Comparison of ENCODE assay signal across 21 cellular contexts in genomic region chr5:96329886-96330531, GRCh38.
DNase-seq lines count a peak whose midpoint lies in the region; ATAC-seq and TF ChIP-seq lines count a peak whose summit lies in the region.
"Had no signal": no experiment of that assay in that cellular context is flagged by ENCODE, and none has a peak within 500 bp of the region (broad histone marks: within the 10 kb centered on the region; RNA-seq: fewer than 3 reads in every experiment).

No MANE protein-coding gene starts in this region.

- no peaks in the 10 kb centered on the region for H3K79me2 ChIP-seq in mammary epithelial cell (ENCODE audit: insufficient read depth, low read length)

- no peaks in the 10 kb centered on the region for H3K36me3 ChIP-seq in mammary epithelial cell (ENCODE audit: insufficient read depth, low read length)
- H3K36me3 ChIP-seq in gastrocnemius medialis = no peaks in the 10 kb centered on the region
- H3K36me3 ChIP-seq: cardiac muscle cell, esophagus squamous epithelium, heart left ventricle, lower lobe of right lung, MG63 had no signal

- no peak overlapping the region for H2AFZ ChIP-seq in mammary epithelial cell (ENCODE audit: low read depth, low read length)

- H3K4me1 Mint-ChIP-seq in activated T-cell treated with anti-CD3 and anti-CD28 coated beads, Interleukin-2, amount 50 U/mL, for 4 hours (ENCODE audit: low read depth) = peaks cover 1% of the 10 kb centered on the region
- H3K4me1 Mint-ChIP-seq in stimulated activated naive CD8-positive, alpha-beta T cell treated with anti-CD3 and anti-CD28 coated beads, Interleukin-15, Interleukin-2, amounts not matched to agents 100 ng/mL and 50 ng/mL, for 24 hours (ENCODE audit: low read depth) = peaks cover 16% of the 10 kb centered on the region
- H3K4me1 Mint-ChIP-seq: activated naive CD8-positive, alpha-beta T cell treated with anti-CD3 and anti-CD28 coated beads, Interleukin-2, amount 10 ng/mL, durations not matched to agents 7 days and 5 days; CD4-positive, CD25-positive, alpha-beta regulatory T cell; immature natural killer cell had no signal

- no peak overlapping the region for H3K4me3 Mint-ChIP-seq in activated T-cell treated with anti-CD3 and anti-CD28 coated beads, Interleukin-2, amount 50 U/mL, for 4 hours
- no peak overlapping the region for H3K4me3 Mint-ChIP-seq in stimulated activated naive CD8-positive, alpha-beta T cell treated with anti-CD3 and anti-CD28 coated beads, Interleukin-15, Interleukin-2, amounts not matched to agents 100 ng/mL and 50 ng/mL, for 24 hours
- H3K4me3 Mint-ChIP-seq: activated naive CD8-positive, alpha-beta T cell treated with anti-CD3 and anti-CD28 coated beads, Interleukin-2, amount 10 ng/mL, durations not matched to agents 7 days and 5 days; CD4-positive, CD25-positive, alpha-beta regulatory T cell; immature natural killer cell had no signal

- H3K36me3 Mint-ChIP-seq in activated T-cell treated with anti-CD3 and anti-CD28 coated beads, Interleukin-2, amount 50 U/mL, for 4 hours (ENCODE audit: insufficient read depth) = no peaks in the 10 kb centered on the region
- H3K36me3 Mint-ChIP-seq in stimulated activated naive CD8-positive, alpha-beta T cell treated with anti-CD3 and anti-CD28 coated beads, Interleukin-15, Interleukin-2, amounts not matched to agents 100 ng/mL and 50 ng/mL, for 24 hours (ENCODE audit: low read depth) = no peaks in the 10 kb centered on the region
- H3K36me3 Mint-ChIP-seq: activated naive CD8-positive, alpha-beta T cell treated with anti-CD3 and anti-CD28 coated beads, Interleukin-2, amount 10 ng/mL, durations not matched to agents 7 days and 5 days; CD4-positive, CD25-positive, alpha-beta regulatory T cell; immature natural killer cell had no signal

- ATAC-seq in activated T-cell treated with anti-CD3 and anti-CD28 coated beads, Interleukin-2, amount 50 U/mL, for 4 hours = peak; percentile 43 to 58
- no peak for ATAC-seq in gastrocnemius medialis
- ATAC-seq: heart left ventricle, lower lobe of right lung, psoas muscle had no signal

- no peak for TF ChIP-seq POLR2A in gastrocnemius medialis (IDR thresholded peaks at IDR 0.05)

- H3K4me2 ChIP-seq in mammary epithelial cell (ENCODE audit: insufficient read depth, low read depth, low read length) = no peak overlapping the region
- H3K4me2 ChIP-seq: smooth muscle cell had no signal

- peaks cover 17% of the 10 kb centered on the region for H3K27me3 Mint-ChIP-seq in activated T-cell treated with anti-CD3 and anti-CD28 coated beads, Interleukin-2, amount 50 U/mL, for 4 hours (ENCODE audit: low read depth)
- peaks cover 19% of the 10 kb centered on the region for H3K27me3 Mint-ChIP-seq in stimulated activated naive CD8-positive, alpha-beta T cell treated with anti-CD3 and anti-CD28 coated beads, Interleukin-15, Interleukin-2, amounts not matched to agents 100 ng/mL and 50 ng/mL, for 24 hours

- no peaks in the 10 kb centered on the region for H4K20me1 ChIP-seq in mammary epithelial cell (ENCODE audit: insufficient read depth, low read length)

- intact Hi-C loops in mammary epithelial cell (cut with micrococcal nuclease) (loop anchor here (10.0 kb wide), 1 partner anchor 685 kb away; the partner anchor contains the start of gene RFESD), gastrocnemius medialis (cut with DNase I; ENCODE audit: low total_unique reads) (loop anchor here (5.0 kb wide), 1 partner anchor 353 kb away; no protein-coding TSS in a partner anchor)

- peak overlapping the region; percentile 7 for H3K27ac Mint-ChIP-seq in stimulated activated naive CD8-positive, alpha-beta T cell treated with anti-CD3 and anti-CD28 coated beads, Interleukin-15, Interleukin-2, amounts not matched to agents 100 ng/mL and 50 ng/mL, for 24 hours
- H3K27ac Mint-ChIP-seq: activated naive CD8-positive, alpha-beta T cell treated with anti-CD3 and anti-CD28 coated beads, Interleukin-2, amount 10 ng/mL, durations not matched to agents 7 days and 5 days; CD4-positive, CD25-positive, alpha-beta regulatory T cell; immature natural killer cell had no signal

- peaks cover 26% of the 10 kb centered on the region for H3K4me1 ChIP-seq in mammary epithelial cell (ENCODE audit: insufficient read depth, low read length)
- H3K4me1 ChIP-seq in gastrocnemius medialis = no peaks in the 10 kb centered on the region
- H3K4me1 ChIP-seq: lower lobe of right lung, psoas muscle had no signal

- H3K9me3 ChIP-seq in mammary epithelial cell (replicated peaks; ENCODE audit: insufficient read depth, low read length) (no peaks in the 10 kb centered on the region), gastrocnemius medialis (no peaks in the 10 kb centered on the region)
- H3K9me3 ChIP-seq: esophagus squamous epithelium, heart left ventricle, lower lobe of right lung, MG63, psoas muscle had no signal

- CTCF ChIA-PET in mammary epithelial cell (lab: Charles Lee; ENCODE audit: low non-redundant PET) = no interaction called here

- H3K9me3 Mint-ChIP-seq in activated T-cell treated with anti-CD3 and anti-CD28 coated beads, Interleukin-2, amount 50 U/mL, for 4 hours = no peaks in the 10 kb centered on the region
- H3K9me3 Mint-ChIP-seq in stimulated activated naive CD8-positive, alpha-beta T cell treated with anti-CD3 and anti-CD28 coated beads, Interleukin-15, Interleukin-2, amounts not matched to agents 100 ng/mL and 50 ng/mL, for 24 hours = peaks cover 3% of the 10 kb centered on the region
- H3K9me3 Mint-ChIP-seq: activated naive CD8-positive, alpha-beta T cell treated with anti-CD3 and anti-CD28 coated beads, Interleukin-2, amount 10 ng/mL, durations not matched to agents 7 days and 5 days; immature natural killer cell had no signal

- in situ Hi-C loops in mammary epithelial cell (cut with MboI; ENCODE audit: low sequenced_read_pairs in 2 of 2) = loop anchor here in 1 of 2 donors (10.0 kb wide), 2 partner anchors 365 to 475 kb away; partner anchors contain the start of gene ELL2
- in situ Hi-C loops in gastrocnemius medialis (cut with MboI; ENCODE audit: low sequenced_read_pairs in 4 of 4) = loop anchor here (10.0 to 25.0 kb wide), 10 partner anchors 365 to 693 kb away; partner anchors contain the start of genes ELL2 (in 4 of the 4) and RFESD (in 1 of the 4)

- TF ChIP-seq CTCF in mammary epithelial cell (conservative IDR thresholded peaks at IDR 0.05 in 1 of 2, IDR thresholded peaks at IDR 0.05 in 1 of 2; ENCODE audit: extremely low read depth in 1 of 2, insufficient read depth in 1 of 2, low read depth in 1 of 2, low read length in 2 of 2) (no peak), gastrocnemius medialis (IDR thresholded peaks at IDR 0.05 in 4 of 5, conservative IDR thresholded peaks at IDR 0.05 in 1 of 5) (no peak)

- DNase-seq in activated T-cell treated with anti-CD3 and anti-CD28 coated beads, Interleukin-2, amount 50 U/mL, for 4 hours = no peak
- no peak for DNase-seq in activated T-cell treated with anti-CD3 and anti-CD28 coated beads, Interleukin-2, amount 50 U/mL, for 1 hour
- DNase-seq in LHCN-M2 (ENCODE audit: low read depth) (peak; percentile 49), mammary epithelial cell (peak; percentile 44), gastrocnemius medialis (no peak), cerebellar cortex (ENCODE audit: low spot score) (no peak), nucleus accumbens (lab: John Stamatoyannopoulos, UW) (no peak)
- DNase-seq: activated CD4-positive, CD25-positive, alpha-beta regulatory T cell treated with anti-CD3 and anti-CD28 coated beads, Interleukin-2, amount 50 U/mL, for 72 hours; activated CD8-positive, alpha-beta memory T cell treated with anti-CD3 and anti-CD28 coated beads, Interleukin-2, amount 50 U/mL, for 4 hours; activated naive CD8-positive, alpha-beta T cell treated with anti-CD3 and anti-CD28 coated beads, Interleukin-2, amount 10 ng/mL, durations not matched to agents 7 days and 5 days; CD4-positive, CD25-positive, alpha-beta regulatory T cell; esophagus squamous epithelium; H7; heart left ventricle; immature natural killer cell; lower lobe of right lung; MG63; psoas muscle had no signal

- no peak overlapping the region for H3K9ac ChIP-seq in mammary epithelial cell (ENCODE audit: insufficient read depth, low read length)

- WGBS in mammary epithelial cell (ENCODE audit: low coverage, missing lambda C conversion rate) = 94% methylated on average over 2 of the region's 2 CpGs

- dilution Hi-C loops in mammary epithelial cell (cut with HindIII; ENCODE audit: low sequenced_read_pairs) = loop anchor here (5.0 to 25.0 kb wide), 3 partner anchors 93 to 668 kb away; no protein-coding TSS in a partner anchor

- no peak overlapping the region for H3K4me3 ChIP-seq in mammary epithelial cell (replicated peaks in 1 of 3; ENCODE audit: insufficient read depth in 1 of 3, low read depth in 2 of 3, low read length in 3 of 3)
- H3K4me3 ChIP-seq in gastrocnemius medialis = no peak overlapping the region
- H3K4me3 ChIP-seq: cardiac muscle cell, esophagus squamous epithelium, heart left ventricle, lower lobe of right lung, MG63, psoas muscle, smooth muscle cell had no signal

- H3K27ac ChIP-seq in mammary epithelial cell (ENCODE audit: insufficient read depth, low read depth, low read length) = no peak overlapping the region
- no peak overlapping the region for H3K27ac ChIP-seq in gastrocnemius medialis
- H3K27ac ChIP-seq: cardiac muscle cell, heart left ventricle, lower lobe of right lung, psoas muscle had no signal

- no TSS peak for BruUV-seq in mammary epithelial cell (replicated peaks; lab: Mats Ljungman, UMichigan)

- H3K27me3 ChIP-seq in mammary epithelial cell (ENCODE audit: insufficient read depth, low read length) (no peaks in the 10 kb centered on the region), gastrocnemius medialis (no peaks in the 10 kb centered on the region)
- H3K27me3 ChIP-seq: cardiac muscle cell, esophagus squamous epithelium, heart left ventricle, MG63 had no signal

Comparison
In these comparisons a context has a peak if more than half of its experiments do, and no peak if none do; other contexts are left out.
1. ATAC-seq: peak in activated T-cell treated with anti-CD3 and anti-CD28 coated beads, Interleukin-2, amount 50 U/mL, for 4 hours (2 of 2); none in gastrocnemius medialis (0 of 2).
2. DNase-seq: peak in LHCN-M2 (single experiment) and mammary epithelial cell (single experiment); none in activated T-cell treated with anti-CD3 and anti-CD28 coated beads, Interleukin-2, amount 50 U/mL, for 4 hours (single experiment), activated T-cell treated with anti-CD3 and anti-CD28 coated beads, Interleukin-2, amount 50 U/mL, for 1 hour (single experiment), gastrocnemius medialis (0 of 2), cerebellar cortex (single experiment) and nucleus accumbens (0 of 56).